9 cellular contexts compared by ENCODE assay signal in genomic region chrX:23434356-23434884, GRCh38.
DNase-seq lines count a peak whose midpoint lies in the region; ATAC-seq and TF ChIP-seq lines count a peak whose summit lies in the region.
"Had no signal": no experiment of that assay in that cellular context is flagged by ENCODE, and none has a peak within 500 bp of the region (broad histone marks: within the 10 kb centered on the region; RNA-seq: fewer than 3 reads in every experiment).

No MANE protein-coding gene starts in this region.

- no peak for TF ChIP-seq POLR2A in stomach (IDR thresholded peaks at IDR 0.05)

- TF ChIP-seq CTCF in colonic mucosa (IDR thresholded peaks at IDR 0.05) (no peak), stomach (IDR thresholded peaks at IDR 0.05) (no peak)

- CTCF ChIA-PET in CD8-positive, alpha-beta memory T cell (lab: Charles Lee): no interaction called here

- no peaks in the 10 kb centered on the region for H3K4me1 Mint-ChIP-seq in CD8-positive, alpha-beta memory T cell
- H3K4me1 Mint-ChIP-seq: CD4-positive, alpha-beta memory T cell had no signal

- POLR2A ChIA-PET in CD8-positive, alpha-beta memory T cell (lab: Charles Lee): no interaction called here

- 16 to 30% (median 22%) methylated on average over 3 of the region's 3 CpGs for WGBS in stomach, 5 donors

- H3K36me3 ChIP-seq in colonic mucosa (no peaks in the 10 kb centered on the region), stomach (no peaks in the 10 kb centered on the region)
- no peaks in the 10 kb centered on the region for H3K36me3 ChIP-seq in CD8-positive, alpha-beta memory T cell (ENCODE audit: insufficient read depth, low read length)

- no peaks in the 10 kb centered on the region for H3K4me1 ChIP-seq in colonic mucosa
- H3K4me1 ChIP-seq in stomach: peaks cover 7 to 18% (median 10%) of the 10 kb centered on the region in 4 donors
- no peaks in the 10 kb centered on the region for H3K4me1 ChIP-seq in CD8-positive, alpha-beta memory T cell (ENCODE audit: insufficient read depth, low read length)

- peaks cover 0 to 8% of the 10 kb centered on the region in 2 donors for H3K27me3 Mint-ChIP-seq in CD8-positive, alpha-beta memory T cell

- ATAC-seq in left colon (peak; percentile 93), HG03159 (IDR thresholded peaks at IDR 0.05; ENCODE audit: unreplicated experiment) (no peak), GM21526 (IDR thresholded peaks at IDR 0.05; ENCODE audit: low FRiP score, unreplicated experiment) (no peak)

- H3K9ac ChIP-seq in colonic mucosa (ENCODE audit: low read depth in 2 of 2, low read length in 2 of 2): no peak overlapping the region

- H3K27ac Mint-ChIP-seq in CD8-positive, alpha-beta memory T cell: no peak overlapping the region

- H3K27me3 ChIP-seq in colonic mucosa (no peaks in the 10 kb centered on the region), stomach (no peaks in the 10 kb centered on the region)
- no peaks in the 10 kb centered on the region for H3K27me3 ChIP-seq in CD8-positive, alpha-beta memory T cell (ENCODE audit: insufficient read depth, low read length, poor library complexity, severe bottlenecking)

- no peak overlapping the region for H3K27ac ChIP-seq in colonic mucosa
- peak overlapping the region; percentile 14 to 64 (median 44) for H3K27ac ChIP-seq in stomach
- no peak overlapping the region for H3K27ac ChIP-seq in CD8-positive, alpha-beta memory T cell (ENCODE audit: low read depth, low read length)

- H3K9me3 ChIP-seq in colonic mucosa (no peaks in the 10 kb centered on the region), stomach (no peaks in the 10 kb centered on the region)
- no peaks in the 10 kb centered on the region for H3K9me3 ChIP-seq in CD8-positive, alpha-beta memory T cell (ENCODE audit: low read length)

- H3K36me3 Mint-ChIP-seq in CD8-positive, alpha-beta memory T cell: no peaks in the 10 kb centered on the region
- H3K36me3 Mint-ChIP-seq: CD4-positive, alpha-beta memory T cell had no signal

- H3K9me3 Mint-ChIP-seq in CD8-positive, alpha-beta memory T cell: peaks cover 0 to 13% (median 2%) of the 10 kb centered on the region in 5 donors

- H3K4me3 Mint-ChIP-seq in CD8-positive, alpha-beta memory T cell: no peak overlapping the region
- H3K4me3 Mint-ChIP-seq: CD4-positive, alpha-beta memory T cell had no signal

- no peak for TF ChIP-seq EP300 in stomach (IDR thresholded peaks at IDR 0.05)

- DNase-seq in LHCN-M2 (ENCODE audit: low read depth) (peak; percentile 31), colonic mucosa (peak; percentile 57), left colon (peak; percentile 45 to 54), stomach (peak; percentile 84), A172 (ENCODE audit: low spot score) (no peak)
- DNase-seq in CD8-positive, alpha-beta memory T cell: no peak
- DNase-seq: CD4-positive, alpha-beta memory T cell had no signal

- H3K4me3 ChIP-seq in colonic mucosa (no peak overlapping the region), stomach (no peak overlapping the region)
- no peak overlapping the region for H3K4me3 ChIP-seq in CD8-positive, alpha-beta memory T cell (ENCODE audit: low read length)

- intact Hi-C loops in colonic mucosa (cut with DNase I) (no loop called here), left colon (cut with DNase I, micrococcal nuclease) (no loop called here), stomach (cut with DNase I; ENCODE audit: low total_unique reads) (no loop called here)

Comparison
In these comparisons a context has a peak if more than half of its experiments do, and no peak if none do; other contexts are left out.
1. DNase-seq: peak in LHCN-M2 (single experiment), colonic mucosa (single experiment), left colon (2 of 2) and stomach (single experiment); none in A172 (single experiment) and CD8-positive, alpha-beta memory T cell (0 of 5).
2. H3K27ac ChIP-seq: peak in stomach (5 of 5); none in colonic mucosa (single experiment) and CD8-positive, alpha-beta memory T cell (single experiment).